Comparison of ENCODE assay signal across 8 cellular contexts in genomic region chr6:30743099-30744053, GRCh38. TPM values are rescaled to one million over a fixed set of nuclear protein-coding genes. Genes with fewer than 3 reads are reported as not detected.
DNase-seq lines count a peak whose midpoint lies in the region; ATAC-seq and TF ChIP-seq lines count a peak whose summit lies in the region.

No MANE protein-coding gene starts in this region.

- peak overlapping the region; percentile 76 to 88 for H3K4me3 ChIP-seq in mesenchymal stem cell (ENCODE audit: insufficient read depth in 1 of 2, low read depth in 1 of 2, low read length in 2 of 2)
- H3K4me3 ChIP-seq in thyroid gland (replicated peaks in 1 of 3): peak overlapping the region in 2 of 3 donors; percentile 40 to 72

- H3K27me3 Mint-ChIP-seq in Calu3 (ENCODE audit: unreplicated experiment) (peaks cover 13% of the 10 kb centered on the region), T-cell (no peaks in the 10 kb centered on the region)
- peaks cover 4% of the 10 kb centered on the region for H3K27me3 Mint-ChIP-seq in dendritic cell treated with granulocyte-macrophage colony-stimulating factor and Interleukin-4, amounts not matched to agents 40 ng/mL and 50 ng/mL, for 4 days

- peak overlapping the region; percentile 93 for H3K4me3 Mint-ChIP-seq in Calu3 (ENCODE audit: low read depth, unreplicated experiment)
- H3K4me3 Mint-ChIP-seq in T-cell: peak overlapping the region; percentile 88 to 96 (median 94)
- H3K4me3 Mint-ChIP-seq in dendritic cell treated with granulocyte-macrophage colony-stimulating factor and Interleukin-4, amounts not matched to agents 40 ng/mL and 50 ng/mL, for 4 days: peak overlapping the region; percentile 98

- H2AFZ ChIP-seq in mesenchymal stem cell (ENCODE audit: low read depth, low read length): no peak overlapping the region

- peaks cover 90% of the 10 kb centered on the region for H3K36me3 Mint-ChIP-seq in Calu3 (ENCODE audit: insufficient read depth, unreplicated experiment)
- H3K36me3 Mint-ChIP-seq in T-cell: peaks cover 26% of the 10 kb centered on the region
- peaks cover 60% of the 10 kb centered on the region for H3K36me3 Mint-ChIP-seq in dendritic cell treated with granulocyte-macrophage colony-stimulating factor and Interleukin-4, amounts not matched to agents 40 ng/mL and 50 ng/mL, for 4 days (ENCODE audit: low read depth)

- peak overlapping the region in 1 of 2 experiments; percentile 77 for H3K23ac ChIP-seq in mesenchymal stem cell (ENCODE audit: low read length in 2 of 2)

- peak overlapping the region; percentile 90 for H2BK120ac ChIP-seq in mesenchymal stem cell (ENCODE audit: low read depth, low read length)

- peak overlapping the region; percentile 92 for H4K91ac ChIP-seq in mesenchymal stem cell (ENCODE audit: low read length)

- TF ChIP-seq CTCF in Calu3 (IDR thresholded peaks at IDR 0.05; ENCODE audit: unreplicated experiment) (no peak), thyroid gland (IDR thresholded peaks at IDR 0.05) (peak in 1 of 6 experiments; percentile 14)

- H2AK5ac ChIP-seq in mesenchymal stem cell (ENCODE audit: low read length, severe bottlenecking): peak overlapping the region; percentile 84

- H3K27ac ChIP-seq in mesenchymal stem cell (ENCODE audit: low read length, poor library complexity, severe bottlenecking) (peak overlapping the region; percentile 99), thyroid gland (peak overlapping the region; percentile 83 to 95 (median 93))

- peak overlapping the region in 1 of 2 experiments; percentile 64 for H2BK12ac ChIP-seq in mesenchymal stem cell (ENCODE audit: low read length in 2 of 2)

- peak overlapping the region; percentile 87 for H4K8ac ChIP-seq in mesenchymal stem cell (ENCODE audit: low read length)

- H3K9ac ChIP-seq in mesenchymal stem cell (ENCODE audit: low read length): peak overlapping the region; percentile 97

- POLR2A ChIA-PET in T-cell (lab: Charles Lee): no interaction called here

- intact Hi-C loops in Calu3 (cut with micrococcal nuclease; ENCODE audit: unreplicated experiment) (loop anchor here (2.0 kb wide), 2 partner anchors 71 to 133 kb away; no protein-coding TSS in a partner anchor), thyroid gland (cut with DNase I) (loop anchor here (10.0 kb wide), 3 partner anchors 81 to 341 kb away; partner anchors contain the start of gene DDR1)
- intact Hi-C loops in dendritic cell treated with granulocyte-macrophage colony-stimulating factor and Interleukin-4, amounts not matched to agents 40 ng/mL and 50 ng/mL, for 4 days (cut with micrococcal nuclease): loop anchor here (1.0 to 5.0 kb wide), 5 partner anchors 9 to 126 kb away; partner anchors contain the start of genes MRPS18B and PPP1R10

- H3K9me3 Mint-ChIP-seq in Calu3 (ENCODE audit: low read depth, unreplicated experiment): no peaks in the 10 kb centered on the region
- H3K9me3 Mint-ChIP-seq in T-cell: no peaks in the 10 kb centered on the region
- no peaks in the 10 kb centered on the region for H3K9me3 Mint-ChIP-seq in dendritic cell treated with granulocyte-macrophage colony-stimulating factor and Interleukin-4, amounts not matched to agents 40 ng/mL and 50 ng/mL, for 4 days

- H3K4me1 ChIP-seq in mesenchymal stem cell (ENCODE audit: control insufficient read depth, insufficient read depth, low read depth, low read length): peaks cover 24% of the 10 kb centered on the region
- peaks cover 13 to 27% of the 10 kb centered on the region in 2 donors for H3K4me1 ChIP-seq in thyroid gland

- CTCF ChIA-PET in Calu3 (lab: Charles Lee): interaction anchor here (0.6 to 2.1 kb wide), 5 partner anchors 26 to 95 kb away, joined by 4 to 10 read pairs (median 6); no protein-coding TSS in a partner anchor
- CTCF ChIA-PET in T-cell (lab: Charles Lee): interaction anchor here in 1 of 2 donors (0.6 kb wide), 1 partner anchor 776 kb away, joined by 3 read pairs; no protein-coding TSS in a partner anchor

- H3K4me2 ChIP-seq in mesenchymal stem cell (ENCODE audit: low read length, poor library complexity, severe bottlenecking): peak overlapping the region; percentile 60

- H3K27ac Mint-ChIP-seq in Calu3 (ENCODE audit: unreplicated experiment) (peak overlapping the region; percentile 98), T-cell (peak overlapping the region; percentile 88 to 93)
- H3K27ac Mint-ChIP-seq in dendritic cell treated with granulocyte-macrophage colony-stimulating factor and Interleukin-4, amounts not matched to agents 40 ng/mL and 50 ng/mL, for 4 days: peak overlapping the region; percentile 99

- TF ChIP-seq POLR2A in thyroid gland (IDR thresholded peaks at IDR 0.05): no peak

- no peaks in the 10 kb centered on the region for H3K27me3 ChIP-seq in mesenchymal stem cell (ENCODE audit: control insufficient read depth in 1 of 2, insufficient read depth in 1 of 2, low read length in 2 of 2)
- H3K27me3 ChIP-seq in thyroid gland: no peaks in the 10 kb centered on the region

- H2BK5ac ChIP-seq in mesenchymal stem cell (ENCODE audit: low read depth, low read length, poor library complexity, severe bottlenecking): peak overlapping the region; percentile 47

- peak overlapping the region; percentile 86 for H2BK15ac ChIP-seq in mesenchymal stem cell (ENCODE audit: low read depth, poor library complexity, severe bottlenecking)

- BruUV-seq in Calu3 (replicated peaks; lab: Mats Ljungman, UMichigan): TSS peak; percentile 99

- DNase-seq in Calu3: no peak
- DNase-seq in T-cell: peak in 6 of 34 experiments; percentile 17 to 26 (median 25)
- DNase-seq in mesenchymal stem cell: no peak
- peak; percentile 19 to 24 for DNase-seq in thyroid gland
- DNase-seq in cerebellar nuclear complex (lab: John Stamatoyannopoulos, UW): no peak
- DNase-seq in NCI-H2081 treated with DMSO at 0.1 percent for 48 hours (lab: John Stamatoyannopoulos, UW): no peak

- H3K36me3 ChIP-seq in mesenchymal stem cell (ENCODE audit: control insufficient read depth in 1 of 2, insufficient read depth in 2 of 2, low read depth in 1 of 2, low read length in 2 of 2) (peaks cover 20 to 37% of the 10 kb centered on the region in 2 experiments), thyroid gland (peaks cover 20 to 22% of the 10 kb centered on the region in 2 donors)

- H3K4ac ChIP-seq in mesenchymal stem cell (ENCODE audit: low read depth in 1 of 2, low read length in 2 of 2): peak overlapping the region; percentile 76 to 92

- ATAC-seq in HG02642 (IDR thresholded peaks at IDR 0.05; ENCODE audit: poor library complexity, unreplicated experiment) (peak; percentile 31), T-cell (replicated peaks in 1 of 4) (peak; percentile 26 to 45 (median 35))

- peak overlapping the region; percentile 85 to 94 for H3K18ac ChIP-seq in mesenchymal stem cell (ENCODE audit: low read depth in 1 of 2, low read length in 2 of 2)

- peak overlapping the region in 1 of 2 experiments; percentile 92 for H3K14ac ChIP-seq in mesenchymal stem cell (ENCODE audit: low read length in 2 of 2)

- H3K4me1 Mint-ChIP-seq in Calu3 (ENCODE audit: low read depth, unreplicated experiment) (peaks cover 64% of the 10 kb centered on the region), T-cell (peaks cover 55 to 66% (median 62%) of the 10 kb centered on the region in 3 donors)
- peaks cover 71% of the 10 kb centered on the region for H3K4me1 Mint-ChIP-seq in dendritic cell treated with granulocyte-macrophage colony-stimulating factor and Interleukin-4, amounts not matched to agents 40 ng/mL and 50 ng/mL, for 4 days (ENCODE audit: low read depth)

- H3K9me3 ChIP-seq in mesenchymal stem cell (ENCODE audit: control insufficient read depth, low read length): no peaks in the 10 kb centered on the region
- no peaks in the 10 kb centered on the region for H3K9me3 ChIP-seq in thyroid gland

- under 1% methylated on average over 50 of the region's 55 CpGs for WGBS in mesenchymal stem cell
- WGBS in thyroid gland, 2 donors: 29 to 30% methylated on average over 38 to 54 of the region's 55 CpGs

- peaks cover 8% of the 10 kb centered on the region for H3K79me1 ChIP-seq in mesenchymal stem cell (replicated peaks; ENCODE audit: low read length, poor library complexity, severe bottlenecking)

RNA-seq across cellular contexts. Expression of gene FLOT1, which starts 0.9 kb away (rescaled TPM):
- total RNA-seq in Calu3 (2022) (240 and 243 TPM in 2 replicates), T-cell (100 to 1,000 TPM in 1 of 5 donors, 10 to 100 TPM in 4; 62.2 to 109 (median 74.2) TPM), thyroid gland (100 to 1,000 TPM; 134 to 160 (median 144) TPM)
- polyA plus RNA-seq in mesenchymal stem cell (2013, experiment 1 of 2): 120 TPM
- 118 TPM for polyA plus RNA-seq in mesenchymal stem cell (2013, experiment 2 of 2)

RNA-seq across cellular contexts. Expression of gene IER3, which starts 1.0 kb away (rescaled TPM):
- 270 and 458 TPM in 2 replicates for total RNA-seq in Calu3 (2022)
- total RNA-seq in T-cell: 10 to 100 TPM in 4 of 5 donors, 1 to 10 TPM in 1; 8.9 to 30.8 (median 12.4) TPM
- polyA plus RNA-seq in mesenchymal stem cell (2013, experiment 1 of 2): 220 TPM
- polyA plus RNA-seq in mesenchymal stem cell (2013, experiment 2 of 2): 207 TPM
- total RNA-seq in thyroid gland: 10 to 100 TPM in 2 of 4 donors, 1 to 10 TPM in 2; 9.3 to 19.1 (median 13.6) TPM

RNA-seq across cellular contexts. Expression of gene TUBB, which starts 23.2 kb away (rescaled TPM):
- 967 and 1,123 TPM in 2 replicates for total RNA-seq in Calu3 (2022)
- 100 to 1,000 TPM; 108 to 246 (median 202) TPM for total RNA-seq in T-cell
- 839 TPM for polyA plus RNA-seq in mesenchymal stem cell (2013, experiment 1 of 2)
- polyA plus RNA-seq in mesenchymal stem cell (2013, experiment 2 of 2): 819 TPM
- 100 to 1,000 TPM; 162 to 441 (median 269) TPM for total RNA-seq in thyroid gland

RNA-seq across cellular contexts. Expression of gene MDC1, which starts 26.3 kb away (rescaled TPM):
- 62.4 and 66.6 TPM in 2 replicates for total RNA-seq in Calu3 (2022)
- total RNA-seq in T-cell: 10 to 100 TPM; 42.3 to 69.7 (median 53.4) TPM
- 9.8 TPM for polyA plus RNA-seq in mesenchymal stem cell (2013, experiment 1 of 2)
- 8.6 TPM for polyA plus RNA-seq in mesenchymal stem cell (2013, experiment 2 of 2)
- 10 to 100 TPM; 15.3 to 27.2 (median 20.2) TPM for total RNA-seq in thyroid gland

RNA-seq across cellular contexts. Expression of gene NRM, which starts 52.6 kb away (rescaled TPM):
- total RNA-seq in Calu3 (2022) (22.8 and 30.2 TPM in 2 replicates), T-cell (1 to 10 TPM; 4.2 to 6.9 (median 5.5) TPM), thyroid gland (1 to 10 TPM; 3.5 to 8.3 (median 5.7) TPM)
- 35.3 TPM for polyA plus RNA-seq in mesenchymal stem cell (2013, experiment 1 of 2)
- 36.1 TPM for polyA plus RNA-seq in mesenchymal stem cell (2013, experiment 2 of 2)

Comparison
In these comparisons a context has a peak if more than half of its experiments do, and no peak if none do; other contexts are left out.
1. DNase-seq: peak in thyroid gland (2 of 2); none in Calu3 (single experiment), mesenchymal stem cell (single experiment), cerebellar nuclear complex (0 of 2) and NCI-H2081 treated with DMSO at 0.1 percent for 48 hours (single experiment).
2. Peak in every context shown above with its lines, with median percentiles within 50 percentile points of each other: H3K27ac Mint-ChIP-seq and H3K4me3 Mint-ChIP-seq.